1 cellular context compared by ENCODE assay signal in genomic region chr20:13423472-13424173, GRCh38.
TF ChIP-seq lines count a peak whose summit lies in the region.

No MANE protein-coding gene starts in this region.

TF ChIP-seq in HepG2, 621 proteins besides CTCF, POLR2A, EP300 and RAD21 (continued from another document and continues in another):
- TF ChIP-seq ZNF609 (CRISPR knock-in tag; IDR thresholded peaks at IDR 0.05; ENCODE audit: borderline replicate concordance) (no peak), ZNF343 (CRISPR knock-in tag; IDR thresholded peaks at IDR 0.05) (no peak), DPF2 (CRISPR knock-in tag; IDR thresholded peaks at IDR 0.05; ENCODE audit: borderline replicate concordance, low read depth) (peak; percentile 73; the same call in 1 of the 2 replicates), RELA (CRISPR knock-in tag; IDR thresholded peaks at IDR 0.05) (no peak), HINFP (CRISPR knock-in tag; IDR thresholded peaks at IDR 0.05; ENCODE audit: low read depth) (no peak), PAF1 (CRISPR knock-in tag; IDR thresholded peaks at IDR 0.05) (no peak), ISL2 (CRISPR knock-in tag; IDR thresholded peaks at IDR 0.05) (peak; percentile 56; the same call in 1 of the 2 replicates), RARG (CRISPR knock-in tag; IDR thresholded peaks at IDR 0.05; ENCODE audit: low read depth) (no peak), POLR2AphosphoS5 (IDR thresholded peaks at IDR 0.05; ENCODE audit: low read depth, low read length) (no peak), FOXA1 (IDR thresholded peaks at IDR 0.05) (peak; percentile 73), FOXA1 (CRISPR knock-in tag; IDR thresholded peaks at IDR 0.05) (peak; percentile 92), ZMAT3 (CRISPR knock-in tag; conservative IDR thresholded peaks at IDR 0.05) (0 out of 2 replicates have a peak, but pooled peaks have one; percentile 32), DNMT1 (CRISPR knock-in tag; IDR thresholded peaks at IDR 0.05) (no peak), SOX13 (IDR thresholded peaks at IDR 0.05) (no peak), SOX13 (CRISPR knock-in tag; conservative IDR thresholded peaks at IDR 0.05 in 1 of 2, IDR thresholded peaks at IDR 0.05 in 1 of 2) (peak in 1 of 2 experiments; percentile 72; a peak in 2 of 4 replicates), SMAD3 (CRISPR knock-in tag; IDR thresholded peaks at IDR 0.05) (no peak; the same call in 1 of the 2 replicates), ELF4 (CRISPR knock-in tag; IDR thresholded peaks at IDR 0.05; ENCODE audit: borderline replicate concordance) (0 out of 2 replicates have a peak, but pooled peaks have one; percentile 30), ZMAT5 (CRISPR knock-in tag; IDR thresholded peaks at IDR 0.05; ENCODE audit: borderline replicate concordance, low read depth) (no peak), AHDC1 (CRISPR knock-in tag; IDR thresholded peaks at IDR 0.05; ENCODE audit: borderline replicate concordance) (peak; percentile 88; the same call in 1 of the 2 replicates), LCORL (IDR thresholded peaks at IDR 0.05) (no peak), LCORL (CRISPR knock-in tag; IDR thresholded peaks at IDR 0.05) (no peak), IRF2 (CRISPR knock-in tag; IDR thresholded peaks at IDR 0.05) (0 out of 2 replicates have a peak, but pooled peaks have one; percentile 20), ATF4 (CRISPR knock-in tag; IDR thresholded peaks at IDR 0.05) (peak in 1 of 2 experiments; percentile 28; a peak in 1 of 4 replicates), ZNF512B (CRISPR knock-in tag; IDR thresholded peaks at IDR 0.05; ENCODE audit: borderline replicate concordance) (no peak), HHEX (CRISPR knock-in tag; IDR thresholded peaks at IDR 0.05) (0 out of 2 replicates have a peak, but pooled peaks have one; percentile 25), ZNF143 (CRISPR knock-in tag; IDR thresholded peaks at IDR 0.05) (no peak), ZNF563 (CRISPR knock-in tag; IDR thresholded peaks at IDR 0.05) (no peak), MEIS1 (CRISPR knock-in tag; IDR thresholded peaks at IDR 0.05; ENCODE audit: borderline replicate concordance) (0 out of 2 replicates have a peak, but pooled peaks have one; percentile 24), ZNF335 (CRISPR knock-in tag; IDR thresholded peaks at IDR 0.05) (0 out of 2 replicates have a peak, but pooled peaks have one; percentile 2), PHF5A (CRISPR knock-in tag; IDR thresholded peaks at IDR 0.05; ENCODE audit: low read depth, unreplicated experiment) (peak; percentile 19), SIX4 (CRISPR knock-in tag; IDR thresholded peaks at IDR 0.05) (peak; percentile 37; the same call in 1 of the 2 replicates), THAP8 (CRISPR knock-in tag; IDR thresholded peaks at IDR 0.05; ENCODE audit: borderline replicate concordance) (no peak), RBFOX2 (IDR thresholded peaks at IDR 0.05; ENCODE audit: low read depth, low read length) (no peak), ERF (CRISPR knock-in tag; IDR thresholded peaks at IDR 0.05) (peak; percentile 17; the same call in 1 of the 2 replicates), IRX3 (CRISPR knock-in tag; IDR thresholded peaks at IDR 0.05; ENCODE audit: borderline replicate concordance, low read depth) (no peak), TCF7 (IDR thresholded peaks at IDR 0.05; ENCODE audit: low read depth) (peak; percentile 61), ZNF230 (CRISPR knock-in tag; IDR thresholded peaks at IDR 0.05) (no peak), ZNF83 (CRISPR knock-in tag; IDR thresholded peaks at IDR 0.05; ENCODE audit: borderline replicate concordance) (no peak), GRHL1 (CRISPR knock-in tag; conservative IDR thresholded peaks at IDR 0.05) (no peak), SMAD9 (CRISPR knock-in tag; IDR thresholded peaks at IDR 0.05) (no peak), ZNF556 (CRISPR knock-in tag; IDR thresholded peaks at IDR 0.05; ENCODE audit: borderline replicate concordance) (no peak), ZNF501 (CRISPR knock-in tag; IDR thresholded peaks at IDR 0.05) (no peak), HOXA7 (CRISPR knock-in tag; IDR thresholded peaks at IDR 0.05) (no peak), ZNF761 (CRISPR knock-in tag; conservative IDR thresholded peaks at IDR 0.05) (0 out of 2 replicates have a peak, but pooled peaks have one; percentile 44), ZNF513 (CRISPR knock-in tag; conservative IDR thresholded peaks at IDR 0.05) (no peak)
